21 cellular contexts compared by ENCODE assay signal in the genomic region with DNA sequence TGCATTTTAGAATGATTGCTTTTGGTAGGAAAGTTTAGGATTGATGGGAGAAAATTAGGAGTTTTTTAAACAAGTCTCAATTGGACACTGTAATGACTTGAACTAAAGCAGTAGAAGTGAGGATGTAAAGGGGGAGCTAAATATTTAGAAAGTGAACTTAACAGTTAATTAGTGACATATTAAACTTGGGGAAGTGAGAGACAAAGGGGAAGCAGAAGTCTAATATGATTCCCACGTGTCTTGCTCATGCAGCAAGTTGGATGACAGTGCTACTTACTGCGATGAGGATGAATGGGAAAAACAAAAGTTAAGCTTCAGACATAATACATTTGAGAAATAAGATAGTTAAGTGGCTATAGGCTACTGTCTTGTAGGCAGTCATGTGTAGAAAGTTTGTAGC.
A peak's percentile ranks its signal among the peaks of the same experiment; 100 is the strongest.
DNase-seq lines count a peak whose midpoint lies in the region; ATAC-seq and TF ChIP-seq lines count a peak whose summit lies in the region.
"Had no signal": no experiment of that assay in that cellular context is flagged by ENCODE, and none has a peak within 500 bp of the region (broad histone marks: within the 10 kb centered on the region; RNA-seq: fewer than 3 reads in every experiment).

No MANE protein-coding gene starts in this region.

- CTCF ChIA-PET in activated B cell treated with CpG ODN at 0.5 μM for 24 hours (lab: Charles Lee) = interaction anchor here (0.5 kb wide), 1 partner anchor 23 kb away, joined by 3 read pairs; no protein-coding TSS in a partner anchor

- H3K36me3 Mint-ChIP-seq in activated B cell treated with CpG ODN at 0.5 μM for 24 hours (ENCODE audit: low read depth) (peaks cover 3% of the 10 kb centered on the region), progenitor cell of endocrine pancreas (ENCODE audit: insufficient read depth) (no peaks in the 10 kb centered on the region)
- H3K36me3 Mint-ChIP-seq: CD8-positive, alpha-beta T cell had no signal

- DNase-seq in NOMO-1 treated with DMSO at 0.1 percent for 48 hours (lab: John Stamatoyannopoulos, UW; ENCODE audit: unreplicated experiment) (peak; percentile 53), activated B cell treated with CpG ODN at 0.5 μM for 24 hours (no peak), progenitor cell of endocrine pancreas (ENCODE audit: low spot score, unreplicated experiment) (no peak), ascending aorta (ENCODE audit: low spot score in 2 of 2) (no peak), AG08396 (ENCODE audit: low spot score) (no peak), left colon (no peak)
- DNase-seq: CD8-positive, alpha-beta T cell; DMS79 treated with DMSO at 0.1 percent for 48 hours; H7; NCI-H1092 treated with DMSO at 0.1 percent for 48 hours; NCI-H1694 treated with DMSO at 0.1 percent for 48 hours; NCI-H226; NCI-H524 treated with DMSO at 0.1 percent for 48 hours; OCI-M1; RPMI8226; SIG-M5 had no signal

- H3K36me3 ChIP-seq in ascending aorta = no peaks in the 10 kb centered on the region

- H3K4me1 Mint-ChIP-seq in activated B cell treated with CpG ODN at 0.5 μM for 24 hours = peaks cover 18% of the 10 kb centered on the region
- peaks cover 27% of the 10 kb centered on the region for H3K4me1 Mint-ChIP-seq in progenitor cell of endocrine pancreas (ENCODE audit: low read depth)

- H3K9me3 Mint-ChIP-seq in activated B cell treated with CpG ODN at 0.5 μM for 24 hours = peaks cover 4% of the 10 kb centered on the region
- H3K9me3 Mint-ChIP-seq in progenitor cell of endocrine pancreas (ENCODE audit: low read depth) = no peaks in the 10 kb centered on the region
- H3K9me3 Mint-ChIP-seq: CD8-positive, alpha-beta T cell had no signal

- no peak overlapping the region for H3K27ac ChIP-seq in ascending aorta

- H3K4me1 ChIP-seq in ascending aorta = no peaks in the 10 kb centered on the region

- H3K4me3 Mint-ChIP-seq in activated B cell treated with CpG ODN at 0.5 μM for 24 hours (no peak overlapping the region), progenitor cell of endocrine pancreas (ENCODE audit: low read depth) (no peak overlapping the region)
- H3K4me3 Mint-ChIP-seq: B cell; CD8-positive, alpha-beta T cell; T-helper 1 cell treated with Interleukin-12 subunit alpha and Interleukin-12 subunit beta and Interleukin-4 antibody, amounts not matched to agents 30 μg/mL and 1 μg/mL, for 36 hours had no signal

- H3K27me3 Mint-ChIP-seq in activated B cell treated with CpG ODN at 0.5 μM for 24 hours (no peaks in the 10 kb centered on the region), progenitor cell of endocrine pancreas (no peaks in the 10 kb centered on the region)
- H3K27me3 Mint-ChIP-seq: B cell had no signal

- no peak for TF ChIP-seq CTCF in activated B cell treated with CpG ODN at 0.5 μM for 24 hours (IDR thresholded peaks at IDR 0.05)
- no peak for TF ChIP-seq CTCF in progenitor cell of endocrine pancreas (IDR thresholded peaks at IDR 0.05; ENCODE audit: unreplicated experiment)
- no peak for TF ChIP-seq CTCF in ascending aorta (IDR thresholded peaks at IDR 0.05)

- H3K27ac Mint-ChIP-seq in activated B cell treated with CpG ODN at 0.5 μM for 24 hours = peak overlapping the region; percentile 12
- peak overlapping the region; percentile 12 for H3K27ac Mint-ChIP-seq in progenitor cell of endocrine pancreas
- H3K27ac Mint-ChIP-seq: B cell; CD8-positive, alpha-beta T cell; T-helper 1 cell treated with Interleukin-12 subunit alpha and Interleukin-12 subunit beta and Interleukin-4 antibody, amounts not matched to agents 30 μg/mL and 1 μg/mL, for 36 hours had no signal

- POLR2A ChIA-PET in activated B cell treated with CpG ODN at 0.5 μM for 24 hours (lab: Charles Lee) = no interaction called here

- no peaks in the 10 kb centered on the region for H3K27me3 ChIP-seq in ascending aorta

- peak; percentile 60 for ATAC-seq in GM18907 (IDR thresholded peaks at IDR 0.05; ENCODE audit: unreplicated experiment)
- ATAC-seq in activated B cell treated with CpG ODN at 0.5 μM for 24 hours (ENCODE audit: low read depth) = peak; percentile 47
- no peak for ATAC-seq in HG02610 (IDR thresholded peaks at IDR 0.05; ENCODE audit: unreplicated experiment)
- no peak for ATAC-seq in left colon
- ATAC-seq: CD8-positive, alpha-beta T cell; K562 had no signal

- intact Hi-C loops in activated B cell treated with CpG ODN at 0.5 μM for 24 hours (cut with micrococcal nuclease) = no loop called here
- intact Hi-C loops in ascending aorta (cut with DNase I) = no loop called here
- intact Hi-C loops in left colon (cut with DNase I, micrococcal nuclease) = no loop called here

- H3K9me3 ChIP-seq in ascending aorta = no peaks in the 10 kb centered on the region

- no peak overlapping the region for H3K4me3 ChIP-seq in ascending aorta
- H3K4me3 ChIP-seq: K562 had no signal

Comparison
In these comparisons a context has a peak if more than half of its experiments do, and no peak if none do; other contexts are left out.
1. ATAC-seq: peak in GM18907 (single experiment) and activated B cell treated with CpG ODN at 0.5 μM for 24 hours (single experiment); none in HG02610 (single experiment) and left colon (single experiment).